Comparison of ENCODE assay signal across 13 cellular contexts in genomic region chr13:76792680-76793334, GRCh38.
A peak's percentile ranks its signal among the peaks of the same experiment; 100 is the strongest.
DNase-seq lines count a peak whose midpoint lies in the region; ATAC-seq and TF ChIP-seq lines count a peak whose summit lies in the region.
"Had no signal": no experiment of that assay in that cellular context is flagged by ENCODE, and none has a peak within 500 bp of the region (broad histone marks: within the 10 kb centered on the region; RNA-seq: fewer than 3 reads in every experiment).

No MANE protein-coding gene starts in this region.

- H4K8ac ChIP-seq in IMR-90 (ENCODE audit: low read depth in 2 of 2, low read length in 2 of 2), result peak overlapping the region in 1 of 2 experiments; percentile 35; a peak in 1 of 4 replicates

- H2AK5ac ChIP-seq in IMR-90 (ENCODE audit: low read depth, low read length), result no peak overlapping the region

- H3K9me1 ChIP-seq in IMR-90 (ENCODE audit: insufficient read depth, low read length), result no peaks in the 10 kb centered on the region; the same call in 1 of the 2 replicates

- H2BK15ac ChIP-seq in IMR-90 (ENCODE audit: low read depth, low read length), result no peak overlapping the region

- no peak overlapping the region for H2BK120ac ChIP-seq in IMR-90 (ENCODE audit: low read depth, low read length)

- H3K36me3 ChIP-seq in IMR-90 (ENCODE audit: control insufficient read depth, insufficient read depth, low read length) (no peaks in the 10 kb centered on the region), left ventricle myocardium inferior (no peaks in the 10 kb centered on the region), testis (ENCODE audit: low read depth, missing control alignments) (no peaks in the 10 kb centered on the region)
- H3K36me3 ChIP-seq: SJCRH30, thyroid gland had no signal

- no peak overlapping the region for H3K4me3 ChIP-seq in IMR-90 (ENCODE audit: insufficient read depth, low read depth, low read length)
- H3K4me3 ChIP-seq in astrocyte of the spinal cord (ENCODE audit: low read depth, low read length), result no peak overlapping the region
- no peak overlapping the region for H3K4me3 ChIP-seq in left ventricle myocardium inferior
- no peak overlapping the region for H3K4me3 ChIP-seq in testis
- H3K4me3 ChIP-seq: SJCRH30, thyroid gland had no signal

- ATAC-seq in IMR-90 (ENCODE audit: low read depth), result peak; percentile 85
- ATAC-seq in GM21447 (IDR thresholded peaks at IDR 0.05; ENCODE audit: unreplicated experiment), result no peak
- ATAC-seq: activated CD8-positive, alpha-beta T cell treated with anti-CD3 and anti-CD28 coated beads, Interleukin-2, amount 10 ng/mL, durations not matched to agents 7 days and 5 days; natural killer cell treated with Interleukin-12 subunit alpha and Interleukin-12 subunit beta and Interleukin-15 and Interleukin-18, amount 100 ng/mL, for 72 hours had no signal

- H3K27me3 ChIP-seq in IMR-90 (ENCODE audit: control insufficient read depth, insufficient read depth, low read length) (no peaks in the 10 kb centered on the region), left ventricle myocardium inferior (ENCODE audit: low read depth) (no peaks in the 10 kb centered on the region), testis (no peaks in the 10 kb centered on the region)
- H3K27me3 ChIP-seq: SJCRH30, thyroid gland had no signal

- WGBS in IMR-90 (ENCODE audit: extremely low coverage in 2 of 2, insufficient read length in 1 of 2), 2 experiments, result 0% methylated on average over 1 of the region's 4 CpGs; no CpG with 5 or more reads in 1 of the 2 experiments
- 24 to 30% methylated on average over 4 of the region's 4 CpGs for WGBS in testis, 2 donors

- no peak overlapping the region for H3K23ac ChIP-seq in IMR-90 (ENCODE audit: low read depth, low read length)

- no peak overlapping the region for H3K27ac ChIP-seq in IMR-90 (ENCODE audit: insufficient read depth, low read length)
- peak overlapping the region; percentile 70 for H3K27ac ChIP-seq in left ventricle myocardium inferior (replicated peaks)
- peak overlapping the region in 1 of 2 donors; percentile 2 for H3K27ac ChIP-seq in testis
- H3K27ac ChIP-seq: SJCRH30, thyroid gland had no signal

- no peak overlapping the region for H3K9ac ChIP-seq in IMR-90 (ENCODE audit: low read depth, low read length)

- POLR2A ChIA-PET in IMR-90 (lab: Charles Lee; ENCODE audit: unreplicated experiment), result no interaction called here

- no TSS peak for BruUV-seq in IMR-90 (replicated peaks; lab: Mats Ljungman, UMichigan)

- no peak for TF ChIP-seq RAD21 in IMR-90 (IDR thresholded peaks at IDR 0.05; ENCODE audit: low read length)

- H3K56ac ChIP-seq in IMR-90 (ENCODE audit: extremely low read depth, insufficient read depth, low read length), result no peak overlapping the region

- no peak overlapping the region for H2BK5ac ChIP-seq in IMR-90 (ENCODE audit: low read depth, low read length, poor library complexity, severe bottlenecking)

- CTCF ChIA-PET in IMR-90 (lab: Yijun Ruan, JAX), result no interaction called here

- H3K18ac ChIP-seq in IMR-90 (ENCODE audit: low read depth, low read length), result no peak overlapping the region

- H3K79me1 ChIP-seq in IMR-90 (ENCODE audit: low read depth in 1 of 2, low read length in 2 of 2), result no peaks in the 10 kb centered on the region

- TF ChIP-seq CTCF in IMR-90 (conservative IDR thresholded peaks at IDR 0.05; ENCODE audit: low read depth, low read length), result 0 out of 2 replicates have a peak, but pooled peaks have one; percentile 2
- no peak for TF ChIP-seq CTCF in astrocyte of the spinal cord (IDR thresholded peaks at IDR 0.05; ENCODE audit: low read depth, low read length)
- no peak for TF ChIP-seq CTCF in left ventricle myocardium inferior (IDR thresholded peaks at IDR 0.05; ENCODE audit: borderline replicate concordance)
- TF ChIP-seq CTCF in testis (IDR thresholded peaks at IDR 0.05), result no peak

- dilution Hi-C loops in IMR-90 (cut with HindIII; ENCODE audit: low sequenced_read_pairs, unreplicated experiment), result no loop called here

- H3K4me2 ChIP-seq in IMR-90 (ENCODE audit: low read depth, low read length), result no peak overlapping the region

- H4K5ac ChIP-seq in IMR-90 (ENCODE audit: low read depth, low read length), result no peak overlapping the region

- in situ Hi-C loops in IMR-90 (cut with MboI; ENCODE audit: low sequenced_read_pairs), result no loop called here
- in situ Hi-C loops in astrocyte of the spinal cord (cut with HindIII; ENCODE audit: low sequenced_read_pairs), result no loop called here

- H3K9me3 ChIP-seq in IMR-90 (ENCODE audit: control insufficient read depth, insufficient read depth, low read length) (no peaks in the 10 kb centered on the region), left ventricle myocardium inferior (replicated peaks) (no peaks in the 10 kb centered on the region), testis (no peaks in the 10 kb centered on the region)
- H3K9me3 ChIP-seq: SJCRH30, thyroid gland had no signal

- TF ChIP-seq POLR2A in IMR-90 (IDR thresholded peaks at IDR 0.05; ENCODE audit: low read depth, low read length) (no peak), testis (IDR thresholded peaks at IDR 0.05) (no peak)

- H3K4me1 ChIP-seq in IMR-90 (ENCODE audit: control insufficient read depth, insufficient read depth, low read length) (peaks cover 2% of the 10 kb centered on the region; the same call in 1 of the 2 replicates), left ventricle myocardium inferior (peaks cover 34% of the 10 kb centered on the region), testis (peaks cover 6% of the 10 kb centered on the region)
- H3K4me1 ChIP-seq: SJCRH30, thyroid gland had no signal

- no peak overlapping the region for H2AFZ ChIP-seq in IMR-90 (replicated peaks; ENCODE audit: low read length, poor library complexity)

- 0 out of 2 replicates have a peak overlapping the region, but pooled peaks have one; percentile 9 for H3K14ac ChIP-seq in IMR-90 (replicated peaks; ENCODE audit: low read depth, low read length)

- H3K4ac ChIP-seq in IMR-90 (ENCODE audit: low read depth, low read length), result no peak overlapping the region

- no peaks in the 10 kb centered on the region for H4K20me1 ChIP-seq in IMR-90 (ENCODE audit: insufficient read depth, low read length)

- no peak overlapping the region for H2BK20ac ChIP-seq in IMR-90 (ENCODE audit: low read depth, low read length)

- H2AK9ac ChIP-seq in IMR-90 (replicated peaks; ENCODE audit: low read depth, low read length, poor library complexity), result no peak overlapping the region

- no peak overlapping the region for H4K91ac ChIP-seq in IMR-90 (ENCODE audit: insufficient read depth, low read depth, low read length)

- intact Hi-C loops in IMR-90 (cut with micrococcal nuclease), result no loop called here
- intact Hi-C loops in left ventricle myocardium inferior (cut with micrococcal nuclease), result no loop called here
- intact Hi-C loops in testis (cut with DNase I; ENCODE audit: low total_unique reads), result no loop called here

- DNase-seq in IMR-90 (peak; percentile 66), astrocyte of the spinal cord (ENCODE audit: low read depth, low spot score) (peak; percentile 63), left ventricle myocardium inferior (no peak), testis (peak; percentile 60), germinal center (ENCODE audit: low spot score) (no peak)
- DNase-seq in activated CD4-positive, CD25-positive, alpha-beta regulatory T cell (lab: John Stamatoyannopoulos, UW), result no peak
- DNase-seq: activated CD8-positive, alpha-beta T cell treated with anti-CD3 and anti-CD28 coated beads, Interleukin-2, amount 10 ng/mL, durations not matched to agents 7 days and 5 days; NCI-H446; stimulated activated CD4-positive, alpha-beta T cell treated with anti-CD3 and anti-CD28 coated beads, Interleukin-4, amount 100 ng/mL, for 1 hour had no signal

TF ChIP-seq in IMR-90, 13 proteins besides CTCF, POLR2A, EP300 and RAD21:
- TF ChIP-seq MAFK (IDR thresholded peaks at IDR 0.05; ENCODE audit: low read depth, low read length), result no peak
- TF ChIP-seq USF2 (IDR thresholded peaks at IDR 0.05; ENCODE audit: low read depth, low read length), result peak; percentile 42; the same call in 1 of the 2 replicates

Comparison
In these comparisons a context has a peak if more than half of its experiments do, and no peak if none do; other contexts are left out.
1. DNase-seq: peak in IMR-90 (single experiment), astrocyte of the spinal cord (single experiment) and testis (single experiment); none in left ventricle myocardium inferior (single experiment), germinal center (single experiment) and activated CD4-positive, CD25-positive, alpha-beta regulatory T cell (0 of 4).